Comparison of ENCODE assay signal across 5 cellular contexts in the genomic region with DNA sequence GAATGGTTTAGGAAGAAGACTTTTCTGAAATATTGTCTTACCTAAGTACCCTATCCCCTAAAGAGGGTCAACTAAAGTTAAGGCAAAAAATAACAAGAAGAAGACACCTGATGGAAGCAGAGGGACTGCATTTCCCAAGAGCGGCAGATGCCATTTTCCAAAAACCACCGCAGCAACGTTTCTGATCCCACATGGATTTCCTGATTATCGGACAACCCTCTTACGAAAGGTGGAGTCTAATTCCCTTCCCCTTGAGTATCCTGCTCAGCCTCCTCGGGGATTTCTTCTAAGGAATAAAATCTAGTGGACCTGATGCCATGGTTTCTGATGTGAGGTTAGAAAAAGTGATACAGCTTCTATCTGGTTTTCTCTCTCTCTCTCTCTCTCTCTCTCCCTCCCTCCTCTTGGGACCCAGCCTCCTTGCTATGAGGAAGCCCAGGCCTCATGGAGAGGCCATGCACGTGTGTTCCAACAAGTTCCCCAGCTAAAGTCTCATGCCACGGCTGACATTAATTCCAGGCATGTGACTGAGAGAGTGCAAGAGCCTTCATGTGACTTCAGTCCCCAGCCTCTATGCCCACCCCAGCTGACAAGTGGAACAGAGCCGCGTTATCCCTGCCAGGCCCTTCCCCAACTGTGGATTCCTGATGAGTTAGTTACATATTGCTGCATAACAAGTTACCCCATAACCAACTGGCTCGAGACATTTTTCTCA.
"Had no signal": no experiment of that assay in that cellular context is flagged by ENCODE, and none has a peak within 500 bp of the region (broad histone marks: within the 10 kb centered on the region; RNA-seq: fewer than 3 reads in every experiment).

No MANE protein-coding gene starts in this region.

- H3K4me3 ChIP-seq: GM23338, K562 had no signal

- H3K27ac Mint-ChIP-seq: GM23338 had no signal

- H3K4me1 Mint-ChIP-seq: GM23338, H9 had no signal

- ATAC-seq: GM23338, K562 had no signal

- DNase-seq: H9, HCEC 1CT, IMR-90 had no signal

- H3K4me3 Mint-ChIP-seq: GM23338, H9 had no signal
